ENCODE assay signal across 26 cellular contexts in the genomic region with DNA sequence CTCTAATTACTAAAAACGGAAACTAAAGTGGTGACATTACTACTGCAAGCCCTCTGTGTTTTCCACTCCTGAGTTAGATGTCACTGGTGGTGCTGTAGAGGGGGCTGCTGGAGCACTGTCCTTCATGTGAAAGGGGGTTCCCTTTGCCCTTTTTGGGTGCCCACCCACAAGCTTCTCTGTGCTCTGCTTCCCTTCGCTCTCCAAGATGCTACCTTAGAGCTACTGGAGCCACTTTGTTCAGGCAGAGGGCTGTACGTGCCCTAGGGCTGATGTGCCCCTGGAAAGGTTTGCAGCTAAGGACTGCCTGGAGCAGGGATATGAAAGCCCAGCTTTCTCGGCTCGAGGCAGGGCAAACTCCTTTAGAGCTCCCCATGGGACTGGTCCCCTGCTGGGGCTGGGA. TPM values are rescaled to one million over a fixed set of nuclear protein-coding genes. Genes with fewer than 3 reads are reported as not detected.
DNase-seq lines count a peak whose midpoint lies in the region; ATAC-seq and TF ChIP-seq lines count a peak whose summit lies in the region.
"Had no signal": no experiment of that assay in that cellular context is flagged by ENCODE, and none has a peak within 500 bp of the region (broad histone marks: within the 10 kb centered on the region; RNA-seq: fewer than 3 reads in every experiment).

No MANE protein-coding gene starts in this region.

- TF ChIP-seq CTCF in HCT116 (IDR thresholded peaks at IDR 0.05 in 2 of 3, conservative IDR thresholded peaks at IDR 0.05 in 1 of 3; ENCODE audit: borderline replicate concordance in 1 of 3, insufficient read depth in 1 of 3, low read depth in 2 of 3, low read length in 2 of 3) (no peak), sigmoid colon (IDR thresholded peaks at IDR 0.05) (no peak)

- no peak overlapping the region for H3K4me2 ChIP-seq in HCT116 (ENCODE audit: low read length)
- H3K4me2 ChIP-seq: A549, BLaER1 had no signal

- no peak overlapping the region for H2AFZ ChIP-seq in HCT116 (ENCODE audit: low read depth, low read length, poor library complexity, severe bottlenecking)

- H3K4me3 ChIP-seq in HCT116 (replicated peaks in 1 of 2; ENCODE audit: low read depth in 1 of 2, low read length in 2 of 2): no peak overlapping the region
- H3K4me3 ChIP-seq in sigmoid colon: no peak overlapping the region
- H3K4me3 ChIP-seq: A549, BLaER1, GM12878 had no signal

- no peak overlapping the region for H3K9ac ChIP-seq in HCT116 (ENCODE audit: low read length)
- H3K9ac ChIP-seq: BLaER1 had no signal

- RAD21 ChIA-PET in HCT116 (lab: Charles Lee; ENCODE audit: low non-redundant PET in 1 of 2, low total read pairs in 2 of 2, uncharacterized antibody in 2 of 2, unreplicated experiment in 2 of 2): no interaction called here

- H3K4me1 ChIP-seq in HCT116 (ENCODE audit: control insufficient read depth in 1 of 2, insufficient read depth in 2 of 2, low read length in 2 of 2) (no peaks in the 10 kb centered on the region), sigmoid colon (no peaks in the 10 kb centered on the region)
- H3K4me1 ChIP-seq: A549, BE2C, BLaER1 had no signal

- no peaks in the 10 kb centered on the region for H3K79me2 ChIP-seq in HCT116 (ENCODE audit: insufficient read depth, low read length)

- H3K27me3 ChIP-seq in HCT116 (ENCODE audit: insufficient read depth, low read length) (peaks cover 97% of the 10 kb centered on the region), sigmoid colon (peaks cover 0 to 14% (median 0%) of the 10 kb centered on the region in 3 donors)
- H3K27me3 ChIP-seq: BLaER1 had no signal

- no peaks in the 10 kb centered on the region for H3K36me3 ChIP-seq in HCT116 (ENCODE audit: control insufficient read depth in 1 of 2, insufficient read depth in 2 of 2, low read length in 2 of 2)
- no peaks in the 10 kb centered on the region for H3K36me3 ChIP-seq in sigmoid colon
- H3K36me3 ChIP-seq: BE2C, BLaER1 had no signal

- no TSS peak for BruUV-seq in HCT116 (replicated peaks; lab: Mats Ljungman, UMichigan)

- TF ChIP-seq RAD21 in HCT116 (IDR thresholded peaks at IDR 0.05; ENCODE audit: low read depth): no peak

- CTCF ChIA-PET in HCT116 (lab: Charles Lee): no interaction called here

- 42 to 68% methylated on average over 4 to 5 of the region's 5 CpGs for WGBS in sigmoid colon, 2 donors

- H3K9me3 ChIP-seq in HCT116 (ENCODE audit: control insufficient read depth in 1 of 2, insufficient read depth in 1 of 2, low read depth in 1 of 2, low read length in 2 of 2) (no peaks in the 10 kb centered on the region), sigmoid colon (no peaks in the 10 kb centered on the region)
- H3K9me3 ChIP-seq: A549, BE2C, BLaER1 had no signal

- TF ChIP-seq EP300 in sigmoid colon (IDR thresholded peaks at IDR 0.05): no peak

- TF ChIP-seq POLR2A in HCT116 (IDR thresholded peaks at IDR 0.05; ENCODE audit: borderline replicate concordance, extremely low read depth, insufficient read depth, insufficient read length) (no peak), sigmoid colon (IDR thresholded peaks at IDR 0.05) (no peak)

- POLR2A ChIA-PET in HCT116 (lab: Charles Lee): no interaction called here

- H3K27ac ChIP-seq in HCT116 (ENCODE audit: low read depth, low read length) (no peak overlapping the region), sigmoid colon (no peak overlapping the region)
- H3K27ac ChIP-seq: 22Rv1, A549, BLaER1 had no signal

- intact Hi-C loops in HCT116 (cut with micrococcal nuclease): no loop called here
- intact Hi-C loops in sigmoid colon (cut with DNase I): no loop called here

- no peaks in the 10 kb centered on the region for H4K20me1 ChIP-seq in HCT116 (ENCODE audit: insufficient read depth)
- H4K20me1 ChIP-seq: BLaER1 had no signal

- peak; percentile 26; the same call in 1 of the 2 replicates for ATAC-seq in HCT116
- ATAC-seq: A549, GM12878 had no signal

- peak; percentile 52 for DNase-seq in activated effector memory CD4-positive, alpha-beta T cell treated with anti-CD3 and anti-CD28 coated beads, Interleukin-2, amount 50 U/mL, for 16 hours
- no peak for DNase-seq in activated effector memory CD4-positive, alpha-beta T cell treated with Interleukin-2 at 50 U/mL for 16 hours
- no peak for DNase-seq in HCT116 (ENCODE audit: low read depth, low spot score)
- peak; percentile 64 for DNase-seq in mesenteric fat pad (ENCODE audit: low spot score)
- peak; percentile 32 for DNase-seq in sigmoid colon
- DNase-seq in T-helper 9 cell: no peak
- DNase-seq in AG08395 (ENCODE audit: low spot score): no peak
- DNase-seq: BE2C; C1 segment of cervical spinal cord; CD4-positive, alpha-beta memory T cell; CD4-positive, CD25-positive, alpha-beta regulatory T cell; CD8-positive, alpha-beta memory T cell; COR-L47; DMS 273 treated with DMSO at 0.1 percent for 48 hours; DMS153; DMS53; DMS79; DND-41; EL; GDM1 had no signal

- no peaks in the 10 kb centered on the region for H3K9me2 ChIP-seq in HCT116 (ENCODE audit: insufficient read depth)

TF ChIP-seq in HCT116, 20 proteins besides CTCF, POLR2A, EP300 and RAD21:
- TF ChIP-seq SP1 (IDR thresholded peaks at IDR 0.05; ENCODE audit: low read depth) (no peak), ZNF274 (IDR thresholded peaks at IDR 0.05; ENCODE audit: low read depth, low read length) (no peak), ATF3 (IDR thresholded peaks at IDR 0.05) (no peak), EZH2 (IDR thresholded peaks at IDR 0.05) (no peak), SIN3A (IDR thresholded peaks at IDR 0.05; ENCODE audit: low read depth) (no peak), SRF (IDR thresholded peaks at IDR 0.05; ENCODE audit: low read depth) (no peak), EGR1 (IDR thresholded peaks at IDR 0.05; ENCODE audit: low read depth) (no peak), ZFX (IDR thresholded peaks at IDR 0.05) (no peak), CBX3 (IDR thresholded peaks at IDR 0.05; ENCODE audit: low read depth) (no peak), REST (IDR thresholded peaks at IDR 0.05; ENCODE audit: low read depth) (no peak), POLR2AphosphoS5 (IDR thresholded peaks at IDR 0.05; ENCODE audit: low read depth, low read length) (no peak)
- TF ChIP-seq, protein P1, sequence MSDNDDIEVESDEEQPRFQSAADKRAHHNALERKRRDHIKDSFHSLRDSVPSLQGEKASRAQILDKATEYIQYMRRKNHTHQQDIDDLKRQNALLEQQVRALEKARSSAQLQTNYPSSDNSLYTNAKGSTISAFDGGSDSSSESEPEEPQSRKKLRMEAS (IDR thresholded peaks at IDR 0.05): no peak

RNA-seq across cellular contexts. Expression of gene EMX2, which starts 28.3 kb away (rescaled TPM):
- total RNA-seq in HCT116 (2021; ENCODE audit: unreplicated experiment) (not detected), mesenteric fat pad (2.4 TPM), sigmoid colon (under 1 TPM in 1 of 4 donors, not detected in 3; 0.36 TPM)
- not detected in 2 replicates for polyA plus RNA-seq in HCT116 (2012)
- not detected for polyA plus RNA-seq in sigmoid colon
- total RNA-seq: CD4-positive, alpha-beta memory T cell; CD4-positive, CD25-positive, alpha-beta regulatory T cell; CD8-positive, alpha-beta memory T cell; G401; GM12878 had no signal
- polyA plus RNA-seq: A549; CD14-positive monocyte; CD4-positive, alpha-beta memory T cell; CD4-positive, CD25-positive, alpha-beta regulatory T cell; CD8-positive, alpha-beta memory T cell had no signal

Comparison
In these comparisons a context has a peak if more than half of its experiments do, and no peak if none do; other contexts are left out.
1. DNase-seq: peak in activated effector memory CD4-positive, alpha-beta T cell treated with anti-CD3 and anti-CD28 coated beads, Interleukin-2, amount 50 U/mL, for 16 hours (single experiment), mesenteric fat pad (single experiment) and sigmoid colon (single experiment); none in activated effector memory CD4-positive, alpha-beta T cell treated with Interleukin-2 at 50 U/mL for 16 hours (single experiment), HCT116 (single experiment), T-helper 9 cell (single experiment) and AG08395 (single experiment).